ENCODE assay signal across 1 cellular context in genomic region chr12:70982286-70982685, GRCh38.
TF ChIP-seq lines count a peak whose summit lies in the region.

No MANE protein-coding gene starts in this region.

TF ChIP-seq in GM23338, 12 proteins besides CTCF, POLR2A, EP300 and RAD21 (continued from another document):
- no peak for TF ChIP-seq CREB1 (CRISPR knock-in tag; IDR thresholded peaks at IDR 0.05; ENCODE audit: low read depth)
- TF ChIP-seq ZNF331 (CRISPR knock-in tag; IDR thresholded peaks at IDR 0.05; ENCODE audit: low read depth) = no peak
- no peak for TF ChIP-seq NANOG (IDR thresholded peaks at IDR 0.05; ENCODE audit: borderline replicate concordance)
- TF ChIP-seq, protein P1, sequence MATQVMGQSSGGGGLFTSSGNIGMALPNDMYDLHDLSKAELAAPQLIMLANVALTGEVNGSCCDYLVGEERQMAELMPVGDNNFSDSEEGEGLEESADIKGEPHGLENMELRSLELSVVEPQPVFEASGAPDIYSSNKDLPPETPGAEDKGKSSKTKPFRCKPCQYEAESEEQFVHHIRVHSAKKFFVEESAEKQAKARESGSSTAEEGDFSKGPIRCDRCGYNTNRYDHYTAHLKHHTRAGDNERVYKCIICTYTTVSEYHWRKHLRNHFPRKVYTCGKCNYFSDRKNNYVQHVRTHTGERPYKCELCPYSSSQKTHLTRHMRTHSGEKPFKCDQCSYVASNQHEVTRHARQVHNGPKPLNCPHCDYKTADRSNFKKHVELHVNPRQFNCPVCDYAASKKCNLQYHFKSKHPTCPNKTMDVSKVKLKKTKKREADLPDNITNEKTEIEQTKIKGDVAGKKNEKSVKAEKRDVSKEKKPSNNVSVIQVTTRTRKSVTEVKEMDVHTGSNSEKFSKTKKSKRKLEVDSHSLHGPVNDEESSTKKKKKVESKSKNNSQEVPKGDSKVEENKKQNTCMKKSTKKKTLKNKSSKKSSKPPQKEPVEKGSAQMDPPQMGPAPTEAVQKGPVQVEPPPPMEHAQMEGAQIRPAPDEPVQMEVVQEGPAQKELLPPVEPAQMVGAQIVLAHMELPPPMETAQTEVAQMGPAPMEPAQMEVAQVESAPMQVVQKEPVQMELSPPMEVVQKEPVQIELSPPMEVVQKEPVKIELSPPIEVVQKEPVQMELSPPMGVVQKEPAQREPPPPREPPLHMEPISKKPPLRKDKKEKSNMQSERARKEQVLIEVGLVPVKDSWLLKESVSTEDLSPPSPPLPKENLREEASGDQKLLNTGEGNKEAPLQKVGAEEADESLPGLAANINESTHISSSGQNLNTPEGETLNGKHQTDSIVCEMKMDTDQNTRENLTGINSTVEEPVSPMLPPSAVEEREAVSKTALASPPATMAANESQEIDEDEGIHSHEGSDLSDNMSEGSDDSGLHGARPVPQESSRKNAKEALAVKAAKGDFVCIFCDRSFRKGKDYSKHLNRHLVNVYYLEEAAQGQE (IDR thresholded peaks at IDR 0.05; ENCODE audit: unreplicated experiment) = no peak
- no peak for TF ChIP-seq POLR2AphosphoS5 (IDR thresholded peaks at IDR 0.05; ENCODE audit: low read depth)
- TF ChIP-seq EZH2 (IDR thresholded peaks at IDR 0.05; ENCODE audit: low read depth, unreplicated experiment) = no peak
- no peak for TF ChIP-seq STAT1 (IDR thresholded peaks at IDR 0.05; ENCODE audit: unreplicated experiment)
- TF ChIP-seq ETS1 (IDR thresholded peaks at IDR 0.05) = no peak
- no peak for TF ChIP-seq EZH2phosphoT487 (IDR thresholded peaks at IDR 0.05; ENCODE audit: unreplicated experiment)
